14 cellular contexts compared by ENCODE assay signal in the genomic region with DNA sequence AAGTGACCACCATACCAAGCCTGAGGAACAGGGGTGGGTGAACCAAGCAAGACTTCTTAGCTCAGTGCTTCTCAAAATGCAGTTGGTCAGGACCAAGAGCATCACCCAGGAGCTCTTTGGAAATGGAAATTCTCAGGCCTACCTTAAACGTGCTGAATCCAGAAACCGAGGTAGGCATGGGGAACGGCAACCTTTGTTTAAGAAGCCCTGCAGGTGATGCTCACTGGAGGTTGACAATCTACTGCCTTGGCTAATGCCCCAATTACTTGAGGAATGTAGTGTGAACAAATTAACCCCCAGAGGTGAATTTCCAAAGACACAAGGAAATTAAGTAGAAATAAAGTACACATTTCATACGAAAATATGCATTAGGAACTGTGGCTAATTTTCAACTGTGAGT.
"Had no signal": no experiment of that assay in that cellular context is flagged by ENCODE, and none has a peak within 500 bp of the region (broad histone marks: within the 10 kb centered on the region; RNA-seq: fewer than 3 reads in every experiment).

No MANE protein-coding gene starts in this region.

- H3K36me3 Mint-ChIP-seq: activated naive CD8-positive, alpha-beta T cell treated with anti-CD3 and anti-CD28 coated beads, Interleukin-2, amount 10 ng/mL, durations not matched to agents 7 days and 5 days had no signal

- H3K27ac ChIP-seq: tibial artery, vagina had no signal

- DNase-seq: activated CD4-positive, alpha-beta T cell treated with anti-CD3 and anti-CD28 coated beads, Interleukin-2, amount 10 ng/mL, durations not matched to agents 7 days and 5 days; activated CD8-positive, alpha-beta memory T cell treated with anti-CD3 and anti-CD28 coated beads, Interleukin-2, amount 50 U/mL, for 48 hours; activated naive CD8-positive, alpha-beta T cell treated with anti-CD3 and anti-CD28 coated beads, Interleukin-2, amount 10 ng/mL, durations not matched to agents 7 days and 5 days; activated T-cell treated with anti-CD3 and anti-CD28 coated beads, Interleukin-2, amount 50 U/mL, for 72 hours; cerebellar nuclear complex; hippocampal formation; sigmoid colon; stimulated activated CD4-positive, alpha-beta T cell treated with anti-CD3 and anti-CD28 coated beads, Interleukin-12 subunit alpha, Interleukin-12 subunit beta, amount 100 ng/mL, for 4 hours; stimulated activated CD4-positive, alpha-beta T cell treated with anti-CD3 and anti-CD28 coated beads, Interleukin-2, amount 100 ng/mL, for 24 hours; tibial artery had no signal

- H3K9me3 Mint-ChIP-seq: activated CD4-positive, alpha-beta T cell treated with anti-CD3 and anti-CD28 coated beads, Interleukin-2, amount 10 ng/mL, durations not matched to agents 7 days and 5 days; activated naive CD8-positive, alpha-beta T cell treated with anti-CD3 and anti-CD28 coated beads, Interleukin-2, amount 10 ng/mL, durations not matched to agents 7 days and 5 days; activated T-cell treated with anti-CD3 and anti-CD28 coated beads, Interleukin-2, amount 50 U/mL, for 72 hours; dendritic cell treated with granulocyte-macrophage colony-stimulating factor and Interleukin-4, amounts not matched to agents 40 ng/mL and 50 ng/mL, for 4 days; nephron had no signal

- H3K4me3 Mint-ChIP-seq: activated CD4-positive, alpha-beta T cell treated with anti-CD3 and anti-CD28 coated beads, Interleukin-2, amount 10 ng/mL, durations not matched to agents 7 days and 5 days; activated naive CD8-positive, alpha-beta T cell treated with anti-CD3 and anti-CD28 coated beads, Interleukin-2, amount 10 ng/mL, durations not matched to agents 7 days and 5 days; activated T-cell treated with anti-CD3 and anti-CD28 coated beads, Interleukin-2, amount 50 U/mL, for 72 hours; dendritic cell treated with granulocyte-macrophage colony-stimulating factor and Interleukin-4, amounts not matched to agents 40 ng/mL and 50 ng/mL, for 4 days had no signal

- ATAC-seq: activated T-cell treated with anti-CD3 and anti-CD28 coated beads, Interleukin-2, amount 50 U/mL, for 72 hours had no signal

- H3K27ac Mint-ChIP-seq: activated CD4-positive, alpha-beta T cell treated with anti-CD3 and anti-CD28 coated beads, Interleukin-2, amount 10 ng/mL, durations not matched to agents 7 days and 5 days; activated naive CD8-positive, alpha-beta T cell treated with anti-CD3 and anti-CD28 coated beads, Interleukin-2, amount 10 ng/mL, durations not matched to agents 7 days and 5 days; activated T-cell treated with anti-CD3 and anti-CD28 coated beads, Interleukin-2, amount 50 U/mL, for 72 hours; dendritic cell treated with granulocyte-macrophage colony-stimulating factor and Interleukin-4, amounts not matched to agents 40 ng/mL and 50 ng/mL, for 4 days had no signal

- H3K27me3 ChIP-seq: esophagus muscularis mucosa, sigmoid colon, tibial artery, vagina had no signal

- H3K9me3 ChIP-seq: esophagus muscularis mucosa, sigmoid colon, tibial artery, vagina had no signal

- H3K36me3 ChIP-seq: esophagus muscularis mucosa, sigmoid colon, tibial artery, vagina had no signal

- H3K4me3 ChIP-seq: esophagus muscularis mucosa, sigmoid colon, tibial artery, vagina had no signal
